1 cellular context compared by ENCODE assay signal in the genomic region with DNA sequence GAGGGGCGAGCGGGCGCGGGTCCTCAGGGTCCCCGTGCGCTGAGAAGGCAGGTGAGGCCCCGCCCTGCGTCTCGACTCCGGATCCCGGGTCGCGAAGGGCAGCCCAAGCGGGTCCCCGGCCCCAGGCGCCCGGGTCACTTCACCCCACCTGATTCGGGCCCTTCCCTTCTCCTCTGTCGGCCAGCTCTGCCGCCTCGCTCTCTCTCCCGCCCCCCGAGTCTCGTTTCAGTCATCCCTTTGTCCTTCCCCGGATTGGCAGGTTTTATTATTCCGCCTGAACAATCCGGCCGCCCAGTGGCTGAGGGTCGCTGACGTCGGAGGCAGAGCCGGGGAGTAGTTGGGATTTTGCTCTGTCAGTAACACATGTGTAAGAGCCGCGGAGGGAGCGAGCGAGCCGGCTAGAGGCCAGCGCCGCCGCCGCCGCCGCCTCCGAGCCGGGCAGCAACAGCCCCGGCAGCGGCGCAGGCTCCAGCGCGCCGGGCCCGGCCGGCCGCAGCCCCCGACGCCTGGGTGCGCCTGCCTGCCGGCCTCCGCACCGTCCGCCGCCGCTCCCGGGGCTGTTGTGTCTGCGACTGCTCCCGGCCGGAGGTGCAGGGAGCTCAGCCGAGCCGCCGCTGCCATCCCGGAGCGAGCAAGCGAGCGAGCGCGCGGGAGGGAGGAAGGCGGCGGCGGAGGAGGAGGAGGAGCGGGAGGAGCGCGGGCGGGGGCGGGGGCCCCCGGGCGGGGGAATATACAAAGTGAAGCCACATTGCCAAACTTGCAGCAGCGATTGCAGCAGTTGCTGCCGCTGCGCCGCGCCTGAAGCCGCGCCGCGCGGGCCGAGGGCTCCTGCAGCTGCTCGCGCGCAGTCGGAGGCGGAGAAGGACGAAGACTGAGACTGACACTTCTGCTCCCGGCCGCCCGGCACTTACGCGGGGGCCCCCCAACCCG.
TF ChIP-seq lines count a peak whose summit lies in the region.

A gene with protein sequence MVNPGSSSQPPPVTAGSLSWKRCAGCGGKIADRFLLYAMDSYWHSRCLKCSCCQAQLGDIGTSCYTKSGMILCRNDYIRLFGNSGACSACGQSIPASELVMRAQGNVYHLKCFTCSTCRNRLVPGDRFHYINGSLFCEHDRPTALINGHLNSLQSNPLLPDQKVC (plus strand): TSS at position 760 of the 930 bp plus-strand sequence. CDS start 3,136 bp downstream, outside the sequence.

TF ChIP-seq in HepG2, 621 proteins besides CTCF, POLR2A, EP300 and RAD21 (continued from another document and continues in another):
- TF ChIP-seq, protein P1, sequence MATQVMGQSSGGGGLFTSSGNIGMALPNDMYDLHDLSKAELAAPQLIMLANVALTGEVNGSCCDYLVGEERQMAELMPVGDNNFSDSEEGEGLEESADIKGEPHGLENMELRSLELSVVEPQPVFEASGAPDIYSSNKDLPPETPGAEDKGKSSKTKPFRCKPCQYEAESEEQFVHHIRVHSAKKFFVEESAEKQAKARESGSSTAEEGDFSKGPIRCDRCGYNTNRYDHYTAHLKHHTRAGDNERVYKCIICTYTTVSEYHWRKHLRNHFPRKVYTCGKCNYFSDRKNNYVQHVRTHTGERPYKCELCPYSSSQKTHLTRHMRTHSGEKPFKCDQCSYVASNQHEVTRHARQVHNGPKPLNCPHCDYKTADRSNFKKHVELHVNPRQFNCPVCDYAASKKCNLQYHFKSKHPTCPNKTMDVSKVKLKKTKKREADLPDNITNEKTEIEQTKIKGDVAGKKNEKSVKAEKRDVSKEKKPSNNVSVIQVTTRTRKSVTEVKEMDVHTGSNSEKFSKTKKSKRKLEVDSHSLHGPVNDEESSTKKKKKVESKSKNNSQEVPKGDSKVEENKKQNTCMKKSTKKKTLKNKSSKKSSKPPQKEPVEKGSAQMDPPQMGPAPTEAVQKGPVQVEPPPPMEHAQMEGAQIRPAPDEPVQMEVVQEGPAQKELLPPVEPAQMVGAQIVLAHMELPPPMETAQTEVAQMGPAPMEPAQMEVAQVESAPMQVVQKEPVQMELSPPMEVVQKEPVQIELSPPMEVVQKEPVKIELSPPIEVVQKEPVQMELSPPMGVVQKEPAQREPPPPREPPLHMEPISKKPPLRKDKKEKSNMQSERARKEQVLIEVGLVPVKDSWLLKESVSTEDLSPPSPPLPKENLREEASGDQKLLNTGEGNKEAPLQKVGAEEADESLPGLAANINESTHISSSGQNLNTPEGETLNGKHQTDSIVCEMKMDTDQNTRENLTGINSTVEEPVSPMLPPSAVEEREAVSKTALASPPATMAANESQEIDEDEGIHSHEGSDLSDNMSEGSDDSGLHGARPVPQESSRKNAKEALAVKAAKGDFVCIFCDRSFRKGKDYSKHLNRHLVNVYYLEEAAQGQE (IDR thresholded peaks at IDR 0.05; ENCODE audit: borderline replicate concordance in 1 of 2, low read depth in 1 of 2, low read length in 2 of 2), result peak in 1 of 2 experiments; percentile 16; a peak in 1 of 4 replicates
- TF ChIP-seq TEAD2 (CRISPR knock-in tag; IDR thresholded peaks at IDR 0.05) (no peak), ELF4 (CRISPR knock-in tag; IDR thresholded peaks at IDR 0.05; ENCODE audit: borderline replicate concordance) (no peak), ZNF790 (CRISPR knock-in tag; IDR thresholded peaks at IDR 0.05; ENCODE audit: borderline replicate concordance) (no peak), ZNF446 (CRISPR knock-in tag; IDR thresholded peaks at IDR 0.05) (0 out of 2 replicates have a peak, but pooled peaks have one; percentile 15), CHD2 (IDR thresholded peaks at IDR 0.05; ENCODE audit: low read depth, low read length) (no peak), ZNF441 (CRISPR knock-in tag; IDR thresholded peaks at IDR 0.05; ENCODE audit: borderline replicate concordance) (no peak), JUNB (CRISPR knock-in tag; IDR thresholded peaks at IDR 0.05; ENCODE audit: borderline replicate concordance) (no peak), CBX1 (IDR thresholded peaks at IDR 0.05; ENCODE audit: low read depth) (no peak), HNRNPLL (IDR thresholded peaks at IDR 0.05; ENCODE audit: low read depth, low read length, poor library complexity, severe bottlenecking) (peak; percentile 34), HNRNPUL1 (IDR thresholded peaks at IDR 0.05; ENCODE audit: low read depth, low read length) (no peak), TARDBP (CRISPR knock-in tag; IDR thresholded peaks at IDR 0.05) (no peak), ZNF839 (CRISPR knock-in tag; IDR thresholded peaks at IDR 0.05; ENCODE audit: borderline replicate concordance) (no peak), TAF1 (CRISPR knock-in tag; IDR thresholded peaks at IDR 0.05) (peak; percentile 81), FOXO1 (CRISPR knock-in tag; IDR thresholded peaks at IDR 0.05) (no peak; the same call in 1 of the 2 replicates)
- TF ChIP-seq, protein P2, sequence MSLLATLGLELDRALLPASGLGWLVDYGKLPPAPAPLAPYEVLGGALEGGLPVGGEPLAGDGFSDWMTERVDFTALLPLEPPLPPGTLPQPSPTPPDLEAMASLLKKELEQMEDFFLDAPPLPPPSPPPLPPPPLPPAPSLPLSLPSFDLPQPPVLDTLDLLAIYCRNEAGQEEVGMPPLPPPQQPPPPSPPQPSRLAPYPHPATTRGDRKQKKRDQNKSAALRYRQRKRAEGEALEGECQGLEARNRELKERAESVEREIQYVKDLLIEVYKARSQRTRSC (CRISPR knock-in tag; IDR thresholded peaks at IDR 0.05; ENCODE audit: low read depth), result no peak
- TF ChIP-seq, protein P3, sequence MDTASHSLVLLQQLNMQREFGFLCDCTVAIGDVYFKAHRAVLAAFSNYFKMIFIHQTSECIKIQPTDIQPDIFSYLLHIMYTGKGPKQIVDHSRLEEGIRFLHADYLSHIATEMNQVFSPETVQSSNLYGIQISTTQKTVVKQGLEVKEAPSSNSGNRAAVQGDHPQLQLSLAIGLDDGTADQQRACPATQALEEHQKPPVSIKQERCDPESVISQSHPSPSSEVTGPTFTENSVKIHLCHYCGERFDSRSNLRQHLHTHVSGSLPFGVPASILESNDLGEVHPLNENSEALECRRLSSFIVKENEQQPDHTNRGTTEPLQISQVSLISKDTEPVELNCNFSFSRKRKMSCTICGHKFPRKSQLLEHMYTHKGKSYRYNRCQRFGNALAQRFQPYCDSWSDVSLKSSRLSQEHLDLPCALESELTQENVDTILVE (CRISPR knock-in tag; IDR thresholded peaks at IDR 0.05), result peak; percentile 18; the same call in 1 of the 2 replicates
- TF ChIP-seq, protein P4, sequence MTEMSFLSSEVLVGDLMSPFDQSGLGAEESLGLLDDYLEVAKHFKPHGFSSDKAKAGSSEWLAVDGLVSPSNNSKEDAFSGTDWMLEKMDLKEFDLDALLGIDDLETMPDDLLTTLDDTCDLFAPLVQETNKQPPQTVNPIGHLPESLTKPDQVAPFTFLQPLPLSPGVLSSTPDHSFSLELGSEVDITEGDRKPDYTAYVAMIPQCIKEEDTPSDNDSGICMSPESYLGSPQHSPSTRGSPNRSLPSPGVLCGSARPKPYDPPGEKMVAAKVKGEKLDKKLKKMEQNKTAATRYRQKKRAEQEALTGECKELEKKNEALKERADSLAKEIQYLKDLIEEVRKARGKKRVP (CRISPR knock-in tag; IDR thresholded peaks at IDR 0.05), result peak in 1 of 2 experiments; percentile 97; a peak in 2 of 4 replicates
- TF ChIP-seq, protein P5, sequence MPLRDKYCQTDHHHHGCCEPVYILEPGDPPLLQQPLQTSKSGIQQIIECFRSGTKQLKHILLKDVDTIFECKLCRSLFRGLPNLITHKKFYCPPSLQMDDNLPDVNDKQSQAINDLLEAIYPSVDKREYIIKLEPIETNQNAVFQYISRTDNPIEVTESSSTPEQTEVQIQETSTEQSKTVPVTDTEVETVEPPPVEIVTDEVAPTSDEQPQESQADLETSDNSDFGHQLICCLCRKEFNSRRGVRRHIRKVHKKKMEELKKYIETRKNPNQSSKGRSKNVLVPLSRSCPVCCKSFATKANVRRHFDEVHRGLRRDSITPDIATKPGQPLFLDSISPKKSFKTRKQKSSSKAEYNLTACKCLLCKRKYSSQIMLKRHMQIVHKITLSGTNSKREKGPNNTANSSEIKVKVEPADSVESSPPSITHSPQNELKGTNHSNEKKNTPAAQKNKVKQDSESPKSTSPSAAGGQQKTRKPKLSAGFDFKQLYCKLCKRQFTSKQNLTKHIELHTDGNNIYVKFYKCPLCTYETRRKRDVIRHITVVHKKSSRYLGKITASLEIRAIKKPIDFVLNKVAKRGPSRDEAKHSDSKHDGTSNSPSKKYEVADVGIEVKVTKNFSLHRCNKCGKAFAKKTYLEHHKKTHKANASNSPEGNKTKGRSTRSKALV (CRISPR knock-in tag; IDR thresholded peaks at IDR 0.05), result no peak
- TF ChIP-seq, protein P6, sequence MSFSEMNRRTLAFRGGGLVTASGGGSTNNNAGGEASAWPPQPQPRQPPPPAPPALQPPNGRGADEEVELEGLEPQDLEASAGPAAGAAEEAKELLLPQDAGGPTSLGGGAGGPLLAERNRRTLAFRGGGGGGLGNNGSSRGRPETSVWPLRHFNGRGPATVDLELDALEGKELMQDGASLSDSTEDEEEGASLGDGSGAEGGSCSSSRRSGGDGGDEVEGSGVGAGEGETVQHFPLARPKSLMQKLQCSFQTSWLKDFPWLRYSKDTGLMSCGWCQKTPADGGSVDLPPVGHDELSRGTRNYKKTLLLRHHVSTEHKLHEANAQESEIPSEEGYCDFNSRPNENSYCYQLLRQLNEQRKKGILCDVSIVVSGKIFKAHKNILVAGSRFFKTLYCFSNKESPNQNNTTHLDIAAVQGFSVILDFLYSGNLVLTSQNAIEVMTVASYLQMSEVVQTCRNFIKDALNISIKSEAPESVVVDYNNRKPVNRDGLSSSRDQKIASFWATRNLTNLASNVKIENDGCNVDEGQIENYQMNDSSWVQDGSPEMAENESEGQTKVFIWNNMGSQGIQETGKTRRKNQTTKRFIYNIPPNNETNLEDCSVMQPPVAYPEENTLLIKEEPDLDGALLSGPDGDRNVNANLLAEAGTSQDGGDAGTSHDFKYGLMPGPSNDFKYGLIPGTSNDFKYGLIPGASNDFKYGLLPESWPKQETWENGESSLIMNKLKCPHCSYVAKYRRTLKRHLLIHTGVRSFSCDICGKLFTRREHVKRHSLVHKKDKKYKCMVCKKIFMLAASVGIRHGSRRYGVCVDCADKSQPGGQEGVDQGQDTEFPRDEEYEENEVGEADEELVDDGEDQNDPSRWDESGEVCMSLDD (CRISPR knock-in tag; IDR thresholded peaks at IDR 0.05; ENCODE audit: borderline replicate concordance), result no peak
- TF ChIP-seq, protein P7, sequence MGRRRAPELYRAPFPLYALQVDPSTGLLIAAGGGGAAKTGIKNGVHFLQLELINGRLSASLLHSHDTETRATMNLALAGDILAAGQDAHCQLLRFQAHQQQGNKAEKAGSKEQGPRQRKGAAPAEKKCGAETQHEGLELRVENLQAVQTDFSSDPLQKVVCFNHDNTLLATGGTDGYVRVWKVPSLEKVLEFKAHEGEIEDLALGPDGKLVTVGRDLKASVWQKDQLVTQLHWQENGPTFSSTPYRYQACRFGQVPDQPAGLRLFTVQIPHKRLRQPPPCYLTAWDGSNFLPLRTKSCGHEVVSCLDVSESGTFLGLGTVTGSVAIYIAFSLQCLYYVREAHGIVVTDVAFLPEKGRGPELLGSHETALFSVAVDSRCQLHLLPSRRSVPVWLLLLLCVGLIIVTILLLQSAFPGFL (CRISPR knock-in tag; IDR thresholded peaks at IDR 0.05), result no peak
- TF ChIP-seq, protein P8, sequence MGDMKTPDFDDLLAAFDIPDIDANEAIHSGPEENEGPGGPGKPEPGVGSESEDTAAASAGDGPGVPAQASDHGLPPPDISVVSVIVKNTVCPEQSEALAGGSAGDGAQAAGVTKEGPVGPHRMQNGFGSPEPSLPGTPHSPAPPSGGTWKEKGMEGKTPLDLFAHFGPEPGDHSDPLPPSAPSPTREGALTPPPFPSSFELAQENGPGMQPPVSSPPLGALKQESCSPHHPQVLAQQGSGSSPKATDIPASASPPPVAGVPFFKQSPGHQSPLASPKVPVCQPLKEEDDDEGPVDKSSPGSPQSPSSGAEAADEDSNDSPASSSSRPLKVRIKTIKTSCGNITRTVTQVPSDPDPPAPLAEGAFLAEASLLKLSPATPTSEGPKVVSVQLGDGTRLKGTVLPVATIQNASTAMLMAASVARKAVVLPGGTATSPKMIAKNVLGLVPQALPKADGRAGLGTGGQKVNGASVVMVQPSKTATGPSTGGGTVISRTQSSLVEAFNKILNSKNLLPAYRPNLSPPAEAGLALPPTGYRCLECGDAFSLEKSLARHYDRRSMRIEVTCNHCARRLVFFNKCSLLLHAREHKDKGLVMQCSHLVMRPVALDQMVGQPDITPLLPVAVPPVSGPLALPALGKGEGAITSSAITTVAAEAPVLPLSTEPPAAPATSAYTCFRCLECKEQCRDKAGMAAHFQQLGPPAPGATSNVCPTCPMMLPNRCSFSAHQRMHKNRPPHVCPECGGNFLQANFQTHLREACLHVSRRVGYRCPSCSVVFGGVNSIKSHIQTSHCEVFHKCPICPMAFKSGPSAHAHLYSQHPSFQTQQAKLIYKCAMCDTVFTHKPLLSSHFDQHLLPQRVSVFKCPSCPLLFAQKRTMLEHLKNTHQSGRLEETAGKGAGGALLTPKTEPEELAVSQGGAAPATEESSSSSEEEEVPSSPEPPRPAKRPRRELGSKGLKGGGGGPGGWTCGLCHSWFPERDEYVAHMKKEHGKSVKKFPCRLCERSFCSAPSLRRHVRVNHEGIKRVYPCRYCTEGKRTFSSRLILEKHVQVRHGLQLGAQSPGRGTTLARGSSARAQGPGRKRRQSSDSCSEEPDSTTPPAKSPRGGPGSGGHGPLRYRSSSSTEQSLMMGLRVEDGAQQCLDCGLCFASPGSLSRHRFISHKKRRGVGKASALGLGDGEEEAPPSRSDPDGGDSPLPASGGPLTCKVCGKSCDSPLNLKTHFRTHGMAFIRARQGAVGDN (CRISPR knock-in tag; IDR thresholded peaks at IDR 0.05), result peak; percentile 56
- TF ChIP-seq, protein P9, sequence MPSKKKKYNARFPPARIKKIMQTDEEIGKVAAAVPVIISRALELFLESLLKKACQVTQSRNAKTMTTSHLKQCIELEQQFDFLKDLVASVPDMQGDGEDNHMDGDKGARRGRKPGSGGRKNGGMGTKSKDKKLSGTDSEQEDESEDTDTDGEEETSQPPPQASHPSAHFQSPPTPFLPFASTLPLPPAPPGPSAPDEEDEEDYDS (CRISPR knock-in tag; IDR thresholded peaks at IDR 0.05), result peak; percentile 88
- TF ChIP-seq, protein P10, sequence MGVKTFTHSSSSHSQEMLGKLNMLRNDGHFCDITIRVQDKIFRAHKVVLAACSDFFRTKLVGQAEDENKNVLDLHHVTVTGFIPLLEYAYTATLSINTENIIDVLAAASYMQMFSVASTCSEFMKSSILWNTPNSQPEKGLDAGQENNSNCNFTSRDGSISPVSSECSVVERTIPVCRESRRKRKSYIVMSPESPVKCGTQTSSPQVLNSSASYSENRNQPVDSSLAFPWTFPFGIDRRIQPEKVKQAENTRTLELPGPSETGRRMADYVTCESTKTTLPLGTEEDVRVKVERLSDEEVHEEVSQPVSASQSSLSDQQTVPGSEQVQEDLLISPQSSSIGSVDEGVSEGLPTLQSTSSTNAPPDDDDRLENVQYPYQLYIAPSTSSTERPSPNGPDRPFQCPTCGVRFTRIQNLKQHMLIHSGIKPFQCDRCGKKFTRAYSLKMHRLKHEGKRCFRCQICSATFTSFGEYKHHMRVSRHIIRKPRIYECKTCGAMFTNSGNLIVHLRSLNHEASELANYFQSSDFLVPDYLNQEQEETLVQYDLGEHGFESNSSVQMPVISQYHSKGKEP (CRISPR knock-in tag; IDR thresholded peaks at IDR 0.05), result no peak
- TF ChIP-seq, protein P11, sequence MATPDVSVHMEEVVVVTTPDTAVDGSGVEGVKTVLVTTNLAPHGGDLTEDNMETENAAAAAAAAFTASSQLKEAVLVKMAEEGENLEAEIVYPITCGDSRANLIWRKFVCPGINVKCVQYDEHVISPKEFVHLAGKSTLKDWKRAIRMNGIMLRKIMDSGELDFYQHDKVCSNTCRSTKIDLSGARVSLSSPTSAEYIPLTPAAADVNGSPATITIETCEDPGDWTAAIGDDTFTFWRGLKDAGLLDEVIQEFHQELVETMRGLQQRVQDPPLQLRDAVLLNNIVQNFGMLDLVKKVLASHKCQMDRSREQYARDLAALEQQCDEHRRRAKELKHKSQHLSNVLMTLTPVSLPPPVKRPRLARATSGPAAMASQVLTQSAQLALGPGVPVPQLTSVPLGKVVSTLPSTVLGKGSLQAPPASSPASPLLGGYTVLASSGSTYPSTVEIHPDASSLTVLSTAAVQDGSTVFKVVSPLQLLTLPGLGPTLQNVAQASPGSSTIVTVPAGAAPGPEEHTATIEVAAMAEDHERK (CRISPR knock-in tag; IDR thresholded peaks at IDR 0.05; ENCODE audit: low read depth), result no peak
